In genomic region chr18:46343940-46344372, GRCh38 we compare ENCODE assay signal across 8 cellular contexts.
DNase-seq lines count a peak whose midpoint lies in the region; ATAC-seq, FAIRE-seq and TF ChIP-seq lines count a peak whose summit lies in the region.

No MANE protein-coding gene starts in this region.

- no TSS peak for BruUV-seq in HepG2 (replicated peaks; lab: Mats Ljungman, UMichigan)

- POLR2A ChIA-PET in HepG2 (lab: Yijun Ruan, JAX) = no interaction called here

- H3K9me3 ChIP-seq in HepG2 (ENCODE audit: low read length) = no peaks in the 10 kb centered on the region

- H3K36me3 ChIP-seq in HepG2 (replicated peaks in 1 of 2; ENCODE audit: control insufficient read depth in 1 of 2, insufficient read depth in 2 of 2, low read length in 2 of 2) = no peaks in the 10 kb centered on the region

- no peak overlapping the region for H3K27ac ChIP-seq in HepG2 (ENCODE audit: extremely low read length, insufficient read depth, low read length)

- CTCF ChIA-PET in HepG2 (lab: Yijun Ruan, JAX; ENCODE audit: low intra/inter-chr PET ratio, low total read pairs) = no interaction called here

- no peaks in the 10 kb centered on the region for H3K36me3 Mint-ChIP-seq in activated T-cell treated with anti-CD3 and anti-CD28 coated beads, Interleukin-2, amount 50 U/mL, for 72 hours (ENCODE audit: insufficient read depth in 2 of 2)

- no peak overlapping the region for H3K4me2 ChIP-seq in HepG2 (ENCODE audit: low read depth, low read length)

- FAIRE-seq in HepG2 (lab: Jason Lieb, UNC) = no peak

- H3K4me3 Mint-ChIP-seq in activated T-cell treated with anti-CD3 and anti-CD28 coated beads, Interleukin-2, amount 50 U/mL, for 72 hours = peak overlapping the region in 1 of 2 donors; percentile 1

- no peak for TF ChIP-seq RAD21 in HepG2 (CRISPR knock-in tag; IDR thresholded peaks at IDR 0.05)

- no peaks in the 10 kb centered on the region for H4K20me1 ChIP-seq in HepG2 (ENCODE audit: insufficient read depth, low read length)

- TF ChIP-seq EP300 in HepG2 (IDR thresholded peaks at IDR 0.05; ENCODE audit: low read depth in 2 of 2, low read length in 2 of 2) = no peak
- TF ChIP-seq EP300 in HepG2 (CRISPR knock-in tag; IDR thresholded peaks at IDR 0.05; ENCODE audit: borderline replicate concordance) = no peak

- TF ChIP-seq CTCF in HepG2 (CRISPR knock-in tag; IDR thresholded peaks at IDR 0.05) = no peak

- H3K27ac Mint-ChIP-seq in activated T-cell treated with anti-CD3 and anti-CD28 coated beads, Interleukin-2, amount 50 U/mL, for 72 hours = no peak overlapping the region

- 19% methylated on average over 5 of the region's 10 CpGs for WGBS in HepG2 (ENCODE audit: low lambda C conversion rate)

- in situ Hi-C loops in HepG2 (cut with HindIII; ENCODE audit: extremely low pct_ligation_motif_present, low pct_unique_long_range_greater_than_20kb) = no loop called here
- in situ Hi-C loops in KBM-7 (cut with MboI; ENCODE audit: low pct_unique_long_range_greater_than_20kb, low sequenced_read_pairs) = no loop called here

- TF ChIP-seq POLR2A in HepG2 (IDR thresholded peaks at IDR 0.05; ENCODE audit: insufficient read depth in 1 of 2, low read depth in 2 of 2, low read length in 2 of 2) = no peak

- peak; percentile 51 for DNase-seq in NCI-H146 (lab: John Stamatoyannopoulos, UW)
- DNase-seq in activated T-cell treated with anti-CD3 and anti-CD28 coated beads, Interleukin-2, amount 50 U/mL, for 72 hours = peak; percentile 45 to 50
- DNase-seq in HepG2 (ENCODE audit: low spot score) = no peak
- no peak for DNase-seq in KBM-7
- DNase-seq in T1000 (lab: John Stamatoyannopoulos, UW) = no peak
- no peak for DNase-seq in NCI-H446 (lab: John Stamatoyannopoulos, UW)

- peaks cover 25% of the 10 kb centered on the region for H3K4me1 Mint-ChIP-seq in activated T-cell treated with anti-CD3 and anti-CD28 coated beads, Interleukin-2, amount 50 U/mL, for 72 hours (ENCODE audit: low read depth)

- no peak overlapping the region for H3K4me3 ChIP-seq in HepG2 (replicated peaks in 1 of 3; ENCODE audit: insufficient read depth in 1 of 3, low read depth in 2 of 3, low read length in 3 of 3)

- ATAC-seq in GM18519 (IDR thresholded peaks at IDR 0.05; ENCODE audit: low FRiP score, unreplicated experiment) (peak; percentile 65), HG02588 (IDR thresholded peaks at IDR 0.05; ENCODE audit: unreplicated experiment) (peak; percentile 86), HepG2 (no peak)
- peak; percentile 79 to 85 for ATAC-seq in activated T-cell treated with anti-CD3 and anti-CD28 coated beads, Interleukin-2, amount 50 U/mL, for 72 hours (replicated peaks in 1 of 2)

- intact Hi-C loops in HepG2 (cut with micrococcal nuclease; ENCODE audit: unreplicated experiment) = no loop called here

- H3K79me2 ChIP-seq in HepG2 (ENCODE audit: insufficient read depth, low read length) = no peaks in the 10 kb centered on the region

- H3K27me3 Mint-ChIP-seq in activated T-cell treated with anti-CD3 and anti-CD28 coated beads, Interleukin-2, amount 50 U/mL, for 72 hours (ENCODE audit: low read depth) = peaks cover 5% of the 10 kb centered on the region

- no peaks in the 10 kb centered on the region for H3K9me3 Mint-ChIP-seq in activated T-cell treated with anti-CD3 and anti-CD28 coated beads, Interleukin-2, amount 50 U/mL, for 72 hours

- H3K9ac ChIP-seq in HepG2 (ENCODE audit: insufficient read depth, low read depth, low read length) = no peak overlapping the region

- H2AFZ ChIP-seq in HepG2 (ENCODE audit: low read length) = no peak overlapping the region

- no peaks in the 10 kb centered on the region for H3K4me1 ChIP-seq in HepG2 (ENCODE audit: insufficient read depth, low read length)

- H3K27me3 ChIP-seq in HepG2 (ENCODE audit: control insufficient read depth in 1 of 2, insufficient read depth in 2 of 2, low read length in 2 of 2) = peaks cover 1 to 44% of the 10 kb centered on the region in 2 experiments; a peak in 3 of 5 replicates

TF ChIP-seq in HepG2, 621 proteins besides CTCF, POLR2A, EP300 and RAD21:
- TF ChIP-seq SNAPC5 (CRISPR knock-in tag; IDR thresholded peaks at IDR 0.05; ENCODE audit: borderline replicate concordance) (no peak), RORA (CRISPR knock-in tag; IDR thresholded peaks at IDR 0.05) (no peak), ZNF562 (CRISPR knock-in tag; IDR thresholded peaks at IDR 0.05; ENCODE audit: borderline replicate concordance) (no peak), ZNF205 (CRISPR knock-in tag; IDR thresholded peaks at IDR 0.05) (no peak), GTF3A (CRISPR knock-in tag; conservative IDR thresholded peaks at IDR 0.05) (no peak), MAFK (conservative IDR thresholded peaks at IDR 0.05 in 1 of 2, IDR thresholded peaks at IDR 0.05 in 1 of 2; ENCODE audit: low read length in 2 of 2) (peak; percentile 81 to 85), MAFF (IDR thresholded peaks at IDR 0.05; ENCODE audit: low read depth, low read length) (peak; percentile 77), MAFG (CRISPR knock-in tag; IDR thresholded peaks at IDR 0.05) (peak; percentile 15; the same call in 1 of the 2 replicates), MYNN (CRISPR knock-in tag; IDR thresholded peaks at IDR 0.05; ENCODE audit: low read depth) (no peak)

Comparison
In these comparisons a context has a peak if more than half of its experiments do, and no peak if none do; other contexts are left out.
1. DNase-seq: peak in NCI-H146 (single experiment) and activated T-cell treated with anti-CD3 and anti-CD28 coated beads, Interleukin-2, amount 50 U/mL, for 72 hours (2 of 2); none in HepG2 (single experiment), KBM-7 (single experiment), T1000 (single experiment) and NCI-H446 (0 of 2).